ENCODE assay signal across 7 cellular contexts in genomic region chr5:109468737-109469420, GRCh38. TPM values are rescaled to one million over a fixed set of nuclear protein-coding genes. Genes with fewer than 3 reads are reported as not detected.
DNase-seq lines count a peak whose midpoint lies in the region; ATAC-seq, FAIRE-seq and TF ChIP-seq lines count a peak whose summit lies in the region.

No MANE protein-coding gene starts in this region.

- H3K4me1 ChIP-seq in left ventricle myocardium inferior = peaks cover 5% of the 10 kb centered on the region

- H3K27me3 ChIP-seq in left ventricle myocardium inferior (ENCODE audit: low read depth) = no peaks in the 10 kb centered on the region

- H3K4me3 ChIP-seq in left ventricle myocardium inferior = no peak overlapping the region
- H3K4me3 ChIP-seq in retinal pigment epithelial cell (ENCODE audit: low read length) = no peak overlapping the region

- intact Hi-C loops in left ventricle myocardium inferior (cut with micrococcal nuclease) = no loop called here

- H3K27ac ChIP-seq in left ventricle myocardium inferior (replicated peaks) = no peak overlapping the region

- TF ChIP-seq CTCF in left ventricle myocardium inferior (IDR thresholded peaks at IDR 0.05; ENCODE audit: borderline replicate concordance) (peak; percentile 93), retinal pigment epithelial cell (conservative IDR thresholded peaks at IDR 0.05; ENCODE audit: low read depth, low read length) (peak; percentile 81)

- H3K36me3 ChIP-seq in left ventricle myocardium inferior = no peaks in the 10 kb centered on the region

- no peaks in the 10 kb centered on the region for H3K9me3 ChIP-seq in left ventricle myocardium inferior (replicated peaks)

- FAIRE-seq in GM18507 (lab: Jason Lieb, UNC) = peak; percentile 94

- peak; percentile 99 for ATAC-seq in HG02885 (IDR thresholded peaks at IDR 0.05; ENCODE audit: poor library complexity, unreplicated experiment)

- DNase-seq in GM18507 (ENCODE audit: extremely low spot score, insufficient read length, low read depth) = peak; percentile 49
- peak; percentile 90 for DNase-seq in NCI-H146 (lab: John Stamatoyannopoulos, UW)
- DNase-seq in T-helper 1 cell = peak; percentile 39 to 59 (median 49)
- peak; percentile 88 for DNase-seq in amniotic stem cell (lab: John Stamatoyannopoulos, UW)
- peak; percentile 96 for DNase-seq in left ventricle myocardium inferior
- DNase-seq in retinal pigment epithelial cell (ENCODE audit: low read depth) = peak; percentile 75

RNA-seq across cellular contexts. Expression of gene PJA2, which starts 59.1 kb away (rescaled TPM):
- 77.5 TPM for total RNA-seq in left ventricle myocardium inferior
